8 cellular contexts compared by ENCODE assay signal in genomic region chr5:36657563-36657995, GRCh38. TPM values are rescaled to one million over a fixed set of nuclear protein-coding genes. Genes with fewer than 3 reads are reported as not detected.
DNase-seq lines count a peak whose midpoint lies in the region; ATAC-seq and TF ChIP-seq lines count a peak whose summit lies in the region.

No MANE protein-coding gene starts in this region.

- POLR2A ChIA-PET in IMR-90 (lab: Charles Lee; ENCODE audit: unreplicated experiment) = no interaction called here

- TF ChIP-seq CTCF in IMR-90 (conservative IDR thresholded peaks at IDR 0.05; ENCODE audit: low read depth, low read length) (no peak), suprapubic skin (IDR thresholded peaks at IDR 0.05) (no peak)

- H3K4me3 ChIP-seq in IMR-90 (ENCODE audit: insufficient read depth, low read depth, low read length) (no peak overlapping the region), suprapubic skin (no peak overlapping the region)

- H2BK20ac ChIP-seq in IMR-90 (ENCODE audit: low read depth, low read length) = peak overlapping the region; percentile 52; the same call in 1 of the 2 replicates

- CTCF ChIA-PET in IMR-90 (lab: Yijun Ruan, JAX) = interaction anchor here (1.0 kb wide), 1 partner anchor 187 kb away, joined by 3 read pairs; no protein-coding TSS in a partner anchor

- no peak overlapping the region; the same call in 1 of the 2 replicates for H3K4me2 ChIP-seq in IMR-90 (ENCODE audit: low read depth, low read length)

- peaks cover 14% of the 10 kb centered on the region; the same call in 1 of the 2 replicates for H3K9me1 ChIP-seq in IMR-90 (ENCODE audit: insufficient read depth, low read length)

- peaks cover 5% of the 10 kb centered on the region for H3K4me1 ChIP-seq in IMR-90 (ENCODE audit: control insufficient read depth, insufficient read depth, low read length)
- peaks cover 28% of the 10 kb centered on the region for H3K4me1 ChIP-seq in suprapubic skin

- H3K9ac ChIP-seq in IMR-90 (ENCODE audit: low read depth, low read length) = no peak overlapping the region

- H2AK5ac ChIP-seq in IMR-90 (ENCODE audit: low read depth, low read length) = no peak overlapping the region

- no peaks in the 10 kb centered on the region for H3K9me3 ChIP-seq in IMR-90 (ENCODE audit: control insufficient read depth, insufficient read depth, low read length)
- no peaks in the 10 kb centered on the region for H3K9me3 ChIP-seq in suprapubic skin

- no peak overlapping the region; the same call in 1 of the 2 replicates for H4K91ac ChIP-seq in IMR-90 (ENCODE audit: insufficient read depth, low read depth, low read length)

- no peak for TF ChIP-seq EP300 in suprapubic skin (IDR thresholded peaks at IDR 0.05)

- H3K23ac ChIP-seq in IMR-90 (ENCODE audit: low read depth, low read length) = no peak overlapping the region

- no TSS peak for BruUV-seq in IMR-90 (replicated peaks; lab: Mats Ljungman, UMichigan)

- dilution Hi-C loops in IMR-90 (cut with HindIII; ENCODE audit: low sequenced_read_pairs, unreplicated experiment) = no loop called here

- H4K20me1 ChIP-seq in IMR-90 (ENCODE audit: insufficient read depth, low read length) = no peaks in the 10 kb centered on the region

- peak overlapping the region in 1 of 2 experiments; percentile 42; a peak in 1 of 4 replicates for H4K8ac ChIP-seq in IMR-90 (ENCODE audit: low read depth in 2 of 2, low read length in 2 of 2)

- DNase-seq in IMR-90 (peak; percentile 99), amniotic stem cell (lab: John Stamatoyannopoulos, UW) (peak; percentile 82), inferior parietal cortex (ENCODE audit: extremely low spot score) (peak; percentile 80), suprapubic skin (ENCODE audit: low spot score in 2 of 2) (peak in 1 of 2 donors; percentile 76)

- ATAC-seq in IMR-90 (ENCODE audit: low read depth) = peak; percentile 93
- ATAC-seq in GM21526 (IDR thresholded peaks at IDR 0.05; ENCODE audit: low FRiP score, unreplicated experiment) = no peak
- no peak for ATAC-seq in GM19452 (IDR thresholded peaks at IDR 0.05; ENCODE audit: unreplicated experiment)
- ATAC-seq in HG02763 (IDR thresholded peaks at IDR 0.05; ENCODE audit: unreplicated experiment) = no peak
- ATAC-seq in GM18873 (IDR thresholded peaks at IDR 0.05; ENCODE audit: low FRiP score, unreplicated experiment) = no peak

- peak overlapping the region; percentile 41 for H2BK5ac ChIP-seq in IMR-90 (ENCODE audit: low read depth, low read length, poor library complexity, severe bottlenecking)

- H3K14ac ChIP-seq in IMR-90 (replicated peaks; ENCODE audit: low read depth, low read length) = peak overlapping the region; percentile 28; the same call in 1 of the 2 replicates

- no peak overlapping the region for H2AK9ac ChIP-seq in IMR-90 (replicated peaks; ENCODE audit: low read depth, low read length, poor library complexity)

- H3K79me1 ChIP-seq in IMR-90 (ENCODE audit: low read depth in 1 of 2, low read length in 2 of 2) = no peaks in the 10 kb centered on the region

- intact Hi-C loops in IMR-90 (cut with micrococcal nuclease) = loop anchor here (2.0 kb wide), 1 partner anchor 51 kb away; the partner anchor contains the start of gene SLC1A3

- TF ChIP-seq POLR2A in IMR-90 (IDR thresholded peaks at IDR 0.05; ENCODE audit: low read depth, low read length) (no peak), suprapubic skin (IDR thresholded peaks at IDR 0.05) (peak in 1 of 2 donors; percentile 12)

- H3K27ac ChIP-seq in IMR-90 (ENCODE audit: insufficient read depth, low read length) (peak overlapping the region; percentile 47), suprapubic skin (peak overlapping the region; percentile 75)

- peak overlapping the region; percentile 65 for H2AFZ ChIP-seq in IMR-90 (replicated peaks; ENCODE audit: low read length, poor library complexity)

- WGBS in IMR-90 (ENCODE audit: extremely low coverage in 2 of 2, insufficient read length in 1 of 2), 2 experiments = 0% methylated on average over 1 of the region's 5 CpGs; no CpG with 5 or more reads in 1 of the 2 experiments
- WGBS in suprapubic skin = 6% methylated on average over 5 of the region's 5 CpGs

- H4K5ac ChIP-seq in IMR-90 (ENCODE audit: low read depth, low read length) = no peak overlapping the region

- H2BK15ac ChIP-seq in IMR-90 (ENCODE audit: low read depth, low read length) = peak overlapping the region; percentile 67; the same call in 1 of the 3 replicates

- peak overlapping the region; percentile 45 for H3K56ac ChIP-seq in IMR-90 (ENCODE audit: extremely low read depth, insufficient read depth, low read length)

- TF ChIP-seq RAD21 in IMR-90 (IDR thresholded peaks at IDR 0.05; ENCODE audit: low read length) = no peak

- H3K27me3 ChIP-seq in IMR-90 (ENCODE audit: control insufficient read depth, insufficient read depth, low read length) (no peaks in the 10 kb centered on the region), suprapubic skin (no peaks in the 10 kb centered on the region)

- peak overlapping the region; percentile 80; the same call in 1 of the 2 replicates for H2BK120ac ChIP-seq in IMR-90 (ENCODE audit: low read depth, low read length)

- H3K36me3 ChIP-seq in IMR-90 (ENCODE audit: control insufficient read depth, insufficient read depth, low read length) (no peaks in the 10 kb centered on the region), suprapubic skin (no peaks in the 10 kb centered on the region)

- peak overlapping the region; percentile 69; the same call in 1 of the 2 replicates for H3K4ac ChIP-seq in IMR-90 (ENCODE audit: low read depth, low read length)

- in situ Hi-C loops in IMR-90 (cut with MboI; ENCODE audit: low sequenced_read_pairs) = no loop called here

- no peak overlapping the region for H3K18ac ChIP-seq in IMR-90 (ENCODE audit: low read depth, low read length)

TF ChIP-seq in IMR-90, 13 proteins besides CTCF, POLR2A, EP300 and RAD21:
- TF ChIP-seq BHLHE40 (IDR thresholded peaks at IDR 0.05; ENCODE audit: low read depth, low read length) (peak; percentile 49), RCOR1 (IDR thresholded peaks at IDR 0.05; ENCODE audit: insufficient replicate concordance, low read length) (no peak), USF2 (IDR thresholded peaks at IDR 0.05; ENCODE audit: low read depth, low read length) (peak; percentile 66), FOS (IDR thresholded peaks at IDR 0.05; ENCODE audit: low read depth, low read length) (peak; percentile 38; the same call in 1 of the 2 replicates), CEBPB (IDR thresholded peaks at IDR 0.05; ENCODE audit: low read depth, low read length) (peak; percentile 100)
- TF ChIP-seq, protein P1, sequence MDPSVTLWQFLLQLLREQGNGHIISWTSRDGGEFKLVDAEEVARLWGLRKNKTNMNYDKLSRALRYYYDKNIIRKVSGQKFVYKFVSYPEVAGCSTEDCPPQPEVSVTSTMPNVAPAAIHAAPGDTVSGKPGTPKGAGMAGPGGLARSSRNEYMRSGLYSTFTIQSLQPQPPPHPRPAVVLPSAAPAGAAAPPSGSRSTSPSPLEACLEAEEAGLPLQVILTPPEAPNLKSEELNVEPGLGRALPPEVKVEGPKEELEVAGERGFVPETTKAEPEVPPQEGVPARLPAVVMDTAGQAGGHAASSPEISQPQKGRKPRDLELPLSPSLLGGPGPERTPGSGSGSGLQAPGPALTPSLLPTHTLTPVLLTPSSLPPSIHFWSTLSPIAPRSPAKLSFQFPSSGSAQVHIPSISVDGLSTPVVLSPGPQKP (IDR thresholded peaks at IDR 0.05; ENCODE audit: borderline replicate concordance, low read depth, low read length) = no peak
TF ChIP-seq in IMR-90: peak in this region for 4.

RNA-seq across cellular contexts. Expression of gene SLC1A3, which starts 51.2 kb away (rescaled TPM):
- total RNA-seq in IMR-90 (2012; rRNA removed) (0.56 and 1.3 TPM in 2 replicates), suprapubic skin (10 to 100 TPM; 19.8 to 34.2 (median 25.3) TPM)
- polyA plus RNA-seq in IMR-90 (2012; rRNA removed) = 0.13 and 0.27 TPM in 2 replicates
- polyA plus RNA-seq in IMR-90 (2012; cell fraction: cytosol; rRNA removed) = 0.01 and 0.16 TPM in 2 replicates
- 1.4 and 1.9 TPM in 2 replicates for polyA plus RNA-seq in IMR-90 (2012; cell fraction: nucleus; rRNA removed; ENCODE audit: low replicate concordance)
